In genomic region chr13:22945321-22946226, GRCh38 we compare ENCODE assay signal across 15 cellular contexts.
DNase-seq lines count a peak whose midpoint lies in the region; ATAC-seq and TF ChIP-seq lines count a peak whose summit lies in the region.
"Had no signal": no experiment of that assay in that cellular context is flagged by ENCODE, and none has a peak within 500 bp of the region (broad histone marks: within the 10 kb centered on the region; RNA-seq: fewer than 3 reads in every experiment).

No MANE protein-coding gene starts in this region.

- CTCF ChIA-PET in HEK293T (lab: Yijun Ruan, JAX): no interaction called here

- H3K9me3 Mint-ChIP-seq in endodermal cell: peaks cover 22% of the 10 kb centered on the region
- peaks cover 5% of the 10 kb centered on the region for H3K9me3 Mint-ChIP-seq in stimulated activated effector memory CD8-positive, alpha-beta T cell treated with anti-CD3 and anti-CD28 coated beads, Interleukin-12 subunit alpha, Interleukin-12 subunit beta, amount 100 ng/mL, for 72 hours

- H3K27ac ChIP-seq in endodermal cell (ENCODE audit: low read depth, low read length): no peak overlapping the region
- H3K27ac ChIP-seq: C4-2B had no signal

- H3K36me3 Mint-ChIP-seq in endodermal cell (ENCODE audit: low read depth): peaks cover 5% of the 10 kb centered on the region
- no peaks in the 10 kb centered on the region for H3K36me3 Mint-ChIP-seq in stimulated activated effector memory CD8-positive, alpha-beta T cell treated with anti-CD3 and anti-CD28 coated beads, Interleukin-12 subunit alpha, Interleukin-12 subunit beta, amount 100 ng/mL, for 72 hours
- H3K36me3 Mint-ChIP-seq: IgD-negative memory B cell had no signal

- H3K36me3 ChIP-seq in endodermal cell (ENCODE audit: control insufficient read depth, insufficient read depth, low read length): no peaks in the 10 kb centered on the region

- peaks cover 14% of the 10 kb centered on the region for H3K4me1 ChIP-seq in endodermal cell (ENCODE audit: control insufficient read depth, insufficient read depth, low read length)

- peaks cover 18% of the 10 kb centered on the region for H3K9me3 ChIP-seq in endodermal cell (ENCODE audit: control insufficient read depth, low read length)

- H3K9ac ChIP-seq in endodermal cell (ENCODE audit: extremely low read depth, low read length, poor library complexity, severe bottlenecking): no peak overlapping the region

- intact Hi-C loops in posterior vena cava (cut with DNase I): no loop called here

- no peaks in the 10 kb centered on the region for H3K27me3 ChIP-seq in endodermal cell (ENCODE audit: control insufficient read depth, insufficient read depth, low read length, poor library complexity, severe bottlenecking)

- no peak overlapping the region for H3K4me3 ChIP-seq in endodermal cell (ENCODE audit: low read length)

- POLR2A ChIA-PET in HEK293T (lab: Yijun Ruan, JAX): no interaction called here

- DNase-seq in HEK293T (ENCODE audit: extremely low spot score) (no peak), NCI-H526 (lab: John Stamatoyannopoulos, UW) (peak; percentile 98 to 100), endodermal cell (peak; percentile 2), posterior vena cava (ENCODE audit: low spot score) (no peak)
- DNase-seq in stimulated activated effector memory CD8-positive, alpha-beta T cell treated with anti-CD3 and anti-CD28 coated beads, Interleukin-12 subunit alpha, Interleukin-12 subunit beta, amount 100 ng/mL, for 72 hours (ENCODE audit: low spot score in 2 of 2): no peak
- DNase-seq in stimulated activated CD4-positive, alpha-beta T cell treated with anti-CD3 and anti-CD28 coated beads, Interleukin-4, amount 100 ng/mL, for 1 hour: no peak
- DNase-seq in stimulated activated naive CD4-positive, alpha-beta T cell (lab: John Stamatoyannopoulos, UW): no peak
- DNase-seq: H7, NCI-H1930, NCI-H2171, OCI-M1, RPMI8226, SIG-M5 had no signal

- TF ChIP-seq CTCF in endodermal cell (conservative IDR thresholded peaks at IDR 0.05): no peak

- H3K27me3 Mint-ChIP-seq in endodermal cell (ENCODE audit: insufficient read depth): peaks cover 4% of the 10 kb centered on the region

- WGBS in endodermal cell (ENCODE audit: insufficient coverage in 1 of 2, insufficient read length in 1 of 2), 2 experiments: 68 to 78% methylated on average over 6 to 9 of the region's 9 CpGs

- H3K4me1 Mint-ChIP-seq in endodermal cell: peaks cover 21% of the 10 kb centered on the region
- no peaks in the 10 kb centered on the region for H3K4me1 Mint-ChIP-seq in stimulated activated effector memory CD8-positive, alpha-beta T cell treated with anti-CD3 and anti-CD28 coated beads, Interleukin-12 subunit alpha, Interleukin-12 subunit beta, amount 100 ng/mL, for 72 hours

- peak; percentile 12 for ATAC-seq in stimulated activated effector memory CD8-positive, alpha-beta T cell treated with anti-CD3 and anti-CD28 coated beads, Interleukin-12 subunit alpha, Interleukin-12 subunit beta, amount 100 ng/mL, for 72 hours

- no peak overlapping the region for H3K27ac Mint-ChIP-seq in endodermal cell
- H3K27ac Mint-ChIP-seq in stimulated activated effector memory CD8-positive, alpha-beta T cell treated with anti-CD3 and anti-CD28 coated beads, Interleukin-12 subunit alpha, Interleukin-12 subunit beta, amount 100 ng/mL, for 72 hours: no peak overlapping the region

- no peak overlapping the region for H3K4me3 Mint-ChIP-seq in endodermal cell
- no peak overlapping the region for H3K4me3 Mint-ChIP-seq in stimulated activated effector memory CD8-positive, alpha-beta T cell treated with anti-CD3 and anti-CD28 coated beads, Interleukin-12 subunit alpha, Interleukin-12 subunit beta, amount 100 ng/mL, for 72 hours
- H3K4me3 Mint-ChIP-seq: IgD-negative memory B cell had no signal

TF ChIP-seq in HEK293T, 16 proteins besides CTCF, POLR2A, EP300 and RAD21:
- peak; percentile 74 for TF ChIP-seq PKNOX1 (IDR thresholded peaks at IDR 0.05)
- TF ChIP-seq LEF1 (IDR thresholded peaks at IDR 0.05; ENCODE audit: borderline replicate concordance): no peak

Comparison
In these comparisons a context has a peak if more than half of its experiments do, and no peak if none do; other contexts are left out.
1. DNase-seq: peak in NCI-H526 (2 of 2) and endodermal cell (single experiment); none in HEK293T (single experiment), stimulated activated effector memory CD8-positive, alpha-beta T cell treated with anti-CD3 and anti-CD28 coated beads, Interleukin-12 subunit alpha, Interleukin-12 subunit beta, amount 100 ng/mL, for 72 hours (0 of 2), stimulated activated CD4-positive, alpha-beta T cell treated with anti-CD3 and anti-CD28 coated beads, Interleukin-4, amount 100 ng/mL, for 1 hour (single experiment), posterior vena cava (single experiment) and stimulated activated naive CD4-positive, alpha-beta T cell (0 of 6).